ENCODE assay signal across 11 cellular contexts in the genomic region with DNA sequence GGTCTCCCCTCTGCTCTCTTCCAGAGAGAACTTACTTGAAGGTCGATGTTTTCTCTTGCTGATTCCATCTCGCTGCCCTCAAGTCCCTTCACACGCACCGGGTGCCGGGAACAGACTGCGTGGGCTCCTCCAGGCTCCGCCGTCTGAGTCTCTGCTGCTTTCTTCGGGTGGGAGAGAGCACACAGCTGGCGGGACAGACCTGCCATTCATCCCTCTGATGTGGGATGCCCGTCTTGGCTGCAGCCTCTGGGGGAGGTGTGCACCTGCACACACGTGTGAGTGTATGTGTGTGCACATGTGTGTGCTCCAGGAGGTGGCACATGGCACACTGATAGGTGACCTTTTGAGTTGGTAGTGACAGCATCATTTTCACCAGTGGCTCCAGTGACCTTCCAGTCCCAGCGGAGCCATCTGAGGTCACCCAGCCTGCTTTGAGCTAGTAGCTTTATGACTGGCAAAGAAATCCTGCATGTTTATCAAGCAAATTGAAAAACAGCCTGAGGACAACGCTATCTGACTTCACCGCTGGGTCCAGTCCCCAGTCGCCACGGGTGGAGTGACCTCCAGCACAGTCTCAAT. TPM values are rescaled to one million over a fixed set of nuclear protein-coding genes. Genes with fewer than 3 reads are reported as not detected.
DNase-seq lines count a peak whose midpoint lies in the region; ATAC-seq, FAIRE-seq and TF ChIP-seq lines count a peak whose summit lies in the region.
"Had no signal": no experiment of that assay in that cellular context is flagged by ENCODE, and none has a peak within 500 bp of the region (broad histone marks: within the 10 kb centered on the region; RNA-seq: fewer than 3 reads in every experiment).

A gene with protein sequence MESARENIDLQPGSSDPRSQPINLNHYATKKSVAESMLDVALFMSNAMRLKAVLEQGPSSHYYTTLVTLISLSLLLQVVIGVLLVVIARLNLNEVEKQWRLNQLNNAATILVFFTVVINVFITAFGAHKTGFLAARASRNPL (minus strand): TSS at position 153 of the 579 bp plus-strand sequence. CDS start 85 bp downstream, at position 68.

- peak within 1 kb of the TSS; percentile 74 for H3K27ac Mint-ChIP-seq in nephron progenitor cell

- TF ChIP-seq CTCF in AG09309 (IDR thresholded peaks at IDR 0.05; ENCODE audit: control insufficient read depth, insufficient read depth, low read depth, low read length, missing control alignments) (no peak), endothelial cell of umbilical vein (IDR thresholded peaks at IDR 0.05; ENCODE audit: extremely low read depth in 1 of 2, insufficient read depth in 1 of 2, low read depth in 1 of 2, low read length in 2 of 2) (no peak), nephron progenitor cell (IDR thresholded peaks at IDR 0.05) (no peak), MM.1S (IDR thresholded peaks at IDR 0.05; ENCODE audit: low read length) (no peak)

- no peaks in the 10 kb centered on the region for H3K9me1 ChIP-seq in endothelial cell of umbilical vein (replicated peaks; ENCODE audit: control insufficient read depth, extremely low read depth, insufficient read depth, low read length)

- H3K9me3 Mint-ChIP-seq in nephron progenitor cell: no peaks in the 10 kb centered on the region

- H3K4me1 Mint-ChIP-seq in nephron progenitor cell: peaks cover 55% of the 10 kb centered on the region

- DNase-seq in AG09309 (ENCODE audit: low read depth) (no peak), MG63 (no peak), endothelial cell of umbilical vein (ENCODE audit: low read depth, low spot score) (no peak), nephron progenitor cell (peak; percentile 12), NCI-H2227 (lab: John Stamatoyannopoulos, UW; ENCODE audit: unreplicated experiment) (no peak), MM.1S (no peak), HEK293T (ENCODE audit: extremely low spot score) (no peak)
- DNase-seq: DMS79 treated with DMSO at 0.1 percent for 48 hours, GOT3, NCI-H2081 had no signal

- no peaks in the 10 kb centered on the region for H3K79me2 ChIP-seq in endothelial cell of umbilical vein (ENCODE audit: control insufficient read depth, insufficient read depth, low read length)
- no peaks in the 10 kb centered on the region for H3K79me2 ChIP-seq in MM.1S (ENCODE audit: low read length)

- peak within 1 kb of the TSS; percentile 3; the same call in 1 of the 2 replicates for H3K4me3 ChIP-seq in AG09309 (ENCODE audit: control insufficient read depth, low read depth, low read length)
- H3K4me3 ChIP-seq in MG63: peak within 1 kb of the TSS; percentile 13
- no peak within 1 kb of the TSS for H3K4me3 ChIP-seq in endothelial cell of umbilical vein (replicated peaks in 1 of 3; ENCODE audit: insufficient read depth in 1 of 3, low read depth in 1 of 3, low read length in 3 of 3)
- no peak within 1 kb of the TSS for H3K4me3 ChIP-seq in MM.1S (ENCODE audit: low read length)

- FAIRE-seq in endothelial cell of umbilical vein (lab: Jason Lieb, UNC): no peak

- H3K9me3 ChIP-seq in MG63: no peaks in the 10 kb centered on the region
- H3K9me3 ChIP-seq in endothelial cell of umbilical vein (replicated peaks; ENCODE audit: control insufficient read depth, insufficient read depth, low read length): no peaks in the 10 kb centered on the region
- no peaks in the 10 kb centered on the region for H3K9me3 ChIP-seq in MM.1S (replicated peaks; ENCODE audit: insufficient read depth, low read length)

- no TSS peak for BruUV-seq in endothelial cell of umbilical vein (replicated peaks; lab: Mats Ljungman, UMichigan)

- H3K27me3 ChIP-seq in MG63 (no peaks in the 10 kb centered on the region), endothelial cell of umbilical vein (ENCODE audit: control insufficient read depth in 2 of 2, insufficient read depth in 2 of 2, low read length in 2 of 2) (peaks cover 13 to 19% of the 10 kb centered on the region in 2 experiments), MM.1S (replicated peaks; ENCODE audit: insufficient read depth, low read length) (no peaks in the 10 kb centered on the region)

- POLR2A ChIA-PET in endothelial cell of umbilical vein (lab: Charles Lee) (no interaction called here), HEK293T (lab: Yijun Ruan, JAX) (interaction anchor here (2.2 kb wide), 1 partner anchor 88 kb away, joined by 8 read pairs; no protein-coding TSS in a partner anchor)

- ATAC-seq in GM21528 (IDR thresholded peaks at IDR 0.05; ENCODE audit: low FRiP score, unreplicated experiment): no peak

- H4K20me1 ChIP-seq in endothelial cell of umbilical vein (replicated peaks; ENCODE audit: control insufficient read depth, extremely low read depth, insufficient read depth, low read length): no peaks in the 10 kb centered on the region
- H4K20me1 ChIP-seq in MM.1S (ENCODE audit: insufficient read depth, low read length): no peaks in the 10 kb centered on the region

- H3K27ac ChIP-seq in endothelial cell of umbilical vein (ENCODE audit: insufficient read depth, low read depth, low read length) (no peak within 1 kb of the TSS), MM.1S (ENCODE audit: low read length) (no peak within 1 kb of the TSS)

- peaks cover 3% of the 10 kb centered on the region for H3K27me3 Mint-ChIP-seq in nephron progenitor cell (ENCODE audit: low read depth, poor library complexity)

- H3K36me3 ChIP-seq in MG63 (no peaks in the 10 kb centered on the region), endothelial cell of umbilical vein (ENCODE audit: control insufficient read depth in 2 of 2, extremely low read depth in 1 of 2, insufficient read depth in 2 of 2, low read length in 2 of 2) (no peaks in the 10 kb centered on the region), MM.1S (replicated peaks; ENCODE audit: insufficient read depth, low read length) (no peaks in the 10 kb centered on the region)

- H3K4me1 ChIP-seq in endothelial cell of umbilical vein (ENCODE audit: control insufficient read depth, extremely low read depth, insufficient read depth, low read length) (no peaks in the 10 kb centered on the region), MM.1S (ENCODE audit: low read length) (peaks cover 10% of the 10 kb centered on the region)

- dilution Hi-C loops in endothelial cell of umbilical vein (cut with MboI; ENCODE audit: extremely low pct_ligation_motif_present, low sequenced_read_pairs): no loop called here

- no peak within 1 kb of the TSS for H3K4me3 Mint-ChIP-seq in nephron progenitor cell

- intact Hi-C loops in endothelial cell of umbilical vein (cut with micrococcal nuclease): no loop called here

- H3K9me2 ChIP-seq in MM.1S (replicated peaks; ENCODE audit: insufficient read depth, low read length): no peaks in the 10 kb centered on the region

- H3K4me2 ChIP-seq in endothelial cell of umbilical vein (ENCODE audit: insufficient read depth, low read length): no peak within 1 kb of the TSS
- H3K4me2 ChIP-seq in MM.1S (ENCODE audit: low read depth, low read length): no peak within 1 kb of the TSS

- H2AFZ ChIP-seq in endothelial cell of umbilical vein (ENCODE audit: low read depth, low read length): peak within 1 kb of the TSS; percentile 46
- H2AFZ ChIP-seq in MM.1S (ENCODE audit: low read length): no peak within 1 kb of the TSS

- TF ChIP-seq POLR2A in endothelial cell of umbilical vein (IDR thresholded peaks at IDR 0.05; ENCODE audit: low read depth, low read length): no peak

- H3K9ac ChIP-seq in endothelial cell of umbilical vein (replicated peaks; ENCODE audit: extremely low read depth, insufficient read depth, low read length) (no peak within 1 kb of the TSS), MM.1S (ENCODE audit: low read length) (no peak within 1 kb of the TSS)

- no peaks in the 10 kb centered on the region for H3K36me3 Mint-ChIP-seq in nephron progenitor cell (ENCODE audit: low read depth)

- CTCF ChIA-PET in endothelial cell of umbilical vein (lab: Charles Lee) (interaction anchor here (0.9 to 1.8 kb wide), 3 partner anchors 17 to 88 kb away, joined by 3 to 6 read pairs (median 5); no protein-coding TSS in a partner anchor), HEK293T (lab: Yijun Ruan, JAX) (no interaction called here)

- no peaks in the 10 kb centered on the region for H3F3A ChIP-seq in MM.1S (ENCODE audit: insufficient read depth, low read length)

TF ChIP-seq in endothelial cell of umbilical vein, 7 proteins besides CTCF, POLR2A, EP300 and RAD21 (continues in another document):
- TF ChIP-seq JUN (IDR thresholded peaks at IDR 0.05; ENCODE audit: borderline replicate concordance, insufficient read depth, insufficient read length, low read depth): no peak
- no peak for TF ChIP-seq FOS (IDR thresholded peaks at IDR 0.05; ENCODE audit: borderline replicate concordance, insufficient read depth, low read length)
- no peak for TF ChIP-seq MYC (IDR thresholded peaks at IDR 0.05; ENCODE audit: low read depth, low read length)
- no peak for TF ChIP-seq POLR2AphosphoS5 (IDR thresholded peaks at IDR 0.05; ENCODE audit: insufficient read depth, low read depth, low read length)
- no peak for TF ChIP-seq GATA2 (IDR thresholded peaks at IDR 0.05; ENCODE audit: insufficient read depth, insufficient read length, low read depth, low read length)
- TF ChIP-seq EZH2 (IDR thresholded peaks at IDR 0.05; ENCODE audit: borderline replicate concordance, low read depth, low read length, severe bottlenecking): no peak

TF ChIP-seq in HEK293T, 16 proteins besides CTCF, POLR2A, EP300 and RAD21 (continues in another document):
- TF ChIP-seq L3MBTL2 (conservative IDR thresholded peaks at IDR 0.05): no peak
- TF ChIP-seq FOXA1 (IDR thresholded peaks at IDR 0.05): no peak
- TF ChIP-seq ELF4 (IDR thresholded peaks at IDR 0.05): no peak
- no peak for TF ChIP-seq ZNF384 (IDR thresholded peaks at IDR 0.05)
- no peak for TF ChIP-seq FOXK2 (IDR thresholded peaks at IDR 0.05)
- TF ChIP-seq NFRKB (IDR thresholded peaks at IDR 0.05): no peak
- no peak for TF ChIP-seq BHLHE40 (IDR thresholded peaks at IDR 0.05; ENCODE audit: borderline replicate concordance)
- no peak for TF ChIP-seq SUZ12 (IDR thresholded peaks at IDR 0.05)
- TF ChIP-seq TARDBP (IDR thresholded peaks at IDR 0.05): no peak
- TF ChIP-seq SP1 (IDR thresholded peaks at IDR 0.05): no peak
- TF ChIP-seq ARNT (IDR thresholded peaks at IDR 0.05): no peak

RNA-seq across cellular contexts. Expression of the gene that starts here (rescaled TPM):
- total RNA-seq in MG63 (2014; rRNA removed; shearing (Covaris generic); ENCODE audit: low replicate concordance): 3.1 TPM in 1 of 2 replicates, not detected in the other
- 0.75 and 1.4 TPM in 2 replicates for total RNA-seq in endothelial cell of umbilical vein
- 4.4 and 6.0 TPM in 2 replicates for polyA plus RNA-seq in endothelial cell of umbilical vein
- polyA plus RNA-seq in endothelial cell of umbilical vein (2011; cell fraction: cytosol; rRNA removed): 3.4 and 3.7 TPM in 2 replicates
- 0.74 and 1.1 TPM in 2 replicates for polyA plus RNA-seq in endothelial cell of umbilical vein (2011; cell fraction: nucleus; rRNA removed)
- polyA plus RNA-seq in endothelial cell of umbilical vein (2012): 2.7 and 3.6 TPM in 2 replicates
- 1.1 and 6.6 TPM in 2 replicates for polyA minus RNA-seq in endothelial cell of umbilical vein
- polyA minus RNA-seq in endothelial cell of umbilical vein (2011; cell fraction: cytosol; rRNA and poly(A)+ RNA removed): 1.2 TPM
- not detected in 2 replicates for polyA minus RNA-seq in endothelial cell of umbilical vein (2011; cell fraction: nucleus; rRNA and poly(A)+ RNA removed)

Comparison
In these comparisons a context has a peak if more than half of its experiments do, and no peak if none do; other contexts are left out.
1. H3K4me3 ChIP-seq: peak in AG09309 (single experiment) and MG63 (single experiment); none in endothelial cell of umbilical vein (0 of 3) and MM.1S (single experiment).